8 cellular contexts compared by ENCODE assay signal in genomic region chr5:174045470-174046025, GRCh38. TPM values are rescaled to one million over a fixed set of nuclear protein-coding genes. Genes with fewer than 3 reads are reported as not detected.
DNase-seq lines count a peak whose midpoint lies in the region; ATAC-seq, FAIRE-seq and TF ChIP-seq lines count a peak whose summit lies in the region.

NSG2 (plus strand) TSS chr5:174045706; CDS start chr5:174046756, 1,050 bp downstream.

- H3K27ac Mint-ChIP-seq in type B pancreatic cell = no peak within 1 kb of the TSS

- no peaks in the 10 kb centered on the region for H3K36me3 Mint-ChIP-seq in type B pancreatic cell

- H3K4me1 Mint-ChIP-seq in type B pancreatic cell (ENCODE audit: unreplicated experiment) = no peaks in the 10 kb centered on the region

- in situ Hi-C loops in ACHN (cut with HindIII; ENCODE audit: low pct_ligation_motif_present, low pct_unique_long_range_greater_than_20kb, low sequenced_read_pairs) = loop anchor here (25.0 kb wide), 1 partner anchor 267 kb away; no protein-coding TSS in a partner anchor
- in situ Hi-C loops in GM13977 (cut with MboI; ENCODE audit: low pct_unique_long_range_greater_than_20kb, low sequenced_read_pairs, unreplicated experiment) = no loop called here

- FAIRE-seq in endometrium (lab: Jason Lieb, UNC) = peak; percentile 74

- peak within 1 kb of the TSS; percentile 76 for H3K4me3 Mint-ChIP-seq in type B pancreatic cell

- peak; percentile 91 for ATAC-seq in HG02938 (IDR thresholded peaks at IDR 0.05; ENCODE audit: unreplicated experiment)

- TF ChIP-seq CTCF in GM13977 (IDR thresholded peaks at IDR 0.05; ENCODE audit: extremely low read depth, insufficient read depth, missing control alignments) = peak; percentile 80
- TF ChIP-seq CTCF in type B pancreatic cell (conservative IDR thresholded peaks at IDR 0.05) = peak; percentile 87

- H3K27me3 Mint-ChIP-seq in type B pancreatic cell = peaks cover 42% of the 10 kb centered on the region

- no peaks in the 10 kb centered on the region for H3K9me3 Mint-ChIP-seq in type B pancreatic cell

- peak; percentile 85 for DNase-seq in ACHN
- peak; percentile 64 for DNase-seq in GM13977 (ENCODE audit: low spot score)
- DNase-seq in NCI-H1694 (lab: John Stamatoyannopoulos, UW) = peak; percentile 59
- peak; percentile 9 for DNase-seq in SKM-1 (lab: John Stamatoyannopoulos, UW; ENCODE audit: unreplicated experiment)
- DNase-seq in medulla oblongata (ENCODE audit: extremely low spot score) = peak; percentile 94
- DNase-seq in type B pancreatic cell (ENCODE audit: extremely low spot score, unreplicated experiment) = peak; percentile 91

RNA-seq across cellular contexts. Expression of gene NSG2, which starts in this region (rescaled TPM):
- total RNA-seq in type B pancreatic cell (ENCODE audit: low replicate concordance) = 3.1 and 3.9 TPM in 2 replicates

Comparison
In these comparisons a context has a peak if more than half of its experiments do, and no peak if none do; other contexts are left out.
1. Peak in every context shown above with its lines: DNase-seq and ATAC-seq.
2. DNase-seq: peak in every context shown above with its lines; median percentile 94 in medulla oblongata; 91 in type B pancreatic cell; 85 in ACHN; 64 in GM13977; 59 in NCI-H1694; 9 in SKM-1.